Comparison of ENCODE assay signal across 15 cellular contexts in genomic region chr4:24598025-24598424, GRCh38. TPM values are rescaled to one million over a fixed set of nuclear protein-coding genes. Genes with fewer than 3 reads are reported as not detected.
DNase-seq lines count a peak whose midpoint lies in the region; ATAC-seq, FAIRE-seq and TF ChIP-seq lines count a peak whose summit lies in the region.
"Had no signal": no experiment of that assay in that cellular context is flagged by ENCODE, and none has a peak within 500 bp of the region (broad histone marks: within the 10 kb centered on the region; RNA-seq: fewer than 3 reads in every experiment).

No MANE protein-coding gene starts in this region.

- no peaks in the 10 kb centered on the region for H3K27me3 ChIP-seq in lung (ENCODE audit: control insufficient read depth, insufficient read depth)
- H3K27me3 ChIP-seq: sigmoid colon had no signal

- no peak overlapping the region for H3K4me3 ChIP-seq in lung
- H3K4me3 ChIP-seq: sigmoid colon had no signal

- peak overlapping the region in 1 of 2 donors; percentile 68 for H3K27ac ChIP-seq in lung (ENCODE audit: low read depth in 1 of 2, low read length in 1 of 2)

- TF ChIP-seq CTCF in lung (IDR thresholded peaks at IDR 0.05; ENCODE audit: control extremely low read depth, extremely low read depth): no peak

- DNase-seq in NCI-H2029 treated with DMSO at 0.1 percent for 48 hours (lab: John Stamatoyannopoulos, UW): peak; percentile 48
- peak; percentile 74 for DNase-seq in lung (ENCODE audit: low spot score)
- DNase-seq in stimulated activated naive CD8-positive, alpha-beta T cell treated with anti-CD3 and anti-CD28 coated beads, Interleukin-15, Interleukin-2, amounts not matched to agents 100 U/mL and 50 U/mL, for 24 hours: no peak
- no peak for DNase-seq in erythroblast (lab: John Stamatoyannopoulos, UW)
- DNase-seq in NCI-H1105 (lab: John Stamatoyannopoulos, UW): no peak
- DNase-seq: activated CD4-positive, alpha-beta T cell treated with anti-CD3 and anti-CD28 coated beads for 48 hours; amniotic stem cell; H7; immature natural killer cell; NCI-H226; sigmoid colon had no signal

- peak; percentile 80 for ATAC-seq in lung (ENCODE audit: insufficient read depth, low FRiP score)
- no peak for ATAC-seq in GM21423 (IDR thresholded peaks at IDR 0.05; ENCODE audit: unreplicated experiment)
- ATAC-seq in stimulated activated naive CD8-positive, alpha-beta T cell treated with anti-CD3 and anti-CD28 coated beads, Interleukin-15, Interleukin-2, amounts not matched to agents 100 U/mL and 50 U/mL, for 24 hours: no peak
- ATAC-seq: natural killer cell treated with Interleukin-12 subunit alpha and Interleukin-12 subunit beta and Interleukin-15 and Interleukin-18, amount 100 ng/mL, for 72 hours had no signal

- no peak for TF ChIP-seq POLR2A in erythroblast (IDR thresholded peaks at IDR 0.05; ENCODE audit: low read length)

- 74 to 85% methylated on average over 8 of the region's 8 CpGs for WGBS in lung, 2 donors

- no peaks in the 10 kb centered on the region for H3K36me3 ChIP-seq in lung (ENCODE audit: control insufficient read depth in 2 of 2, insufficient read depth in 2 of 2, low read length in 2 of 2)
- H3K36me3 ChIP-seq: sigmoid colon had no signal

- FAIRE-seq in endometrium (lab: Jason Lieb, UNC): peak; percentile 80
- FAIRE-seq: frontal cortex had no signal

- H3K4me1 ChIP-seq in lung (ENCODE audit: control insufficient read depth in 2 of 2, insufficient read depth in 2 of 2, low read length in 2 of 2): peaks cover 0 to 4% of the 10 kb centered on the region in 2 donors
- H3K4me1 ChIP-seq: sigmoid colon had no signal

- H3K9me3 ChIP-seq in lung (ENCODE audit: control insufficient read depth in 2 of 2, insufficient read depth in 1 of 2, low read length in 1 of 2): no peaks in the 10 kb centered on the region
- H3K9me3 ChIP-seq: sigmoid colon had no signal

RNA-seq across cellular contexts. Expression of gene DHX15, which starts 13.7 kb away (rescaled TPM):
- 100 to 1,000 TPM; 102 to 292 TPM for total RNA-seq in lung
- 10 to 100 TPM; 60.3 to 74.0 TPM for polyA plus RNA-seq in lung

Comparison
In these comparisons a context has a peak if more than half of its experiments do, and no peak if none do; other contexts are left out.
1. DNase-seq: peak in NCI-H2029 treated with DMSO at 0.1 percent for 48 hours (single experiment) and lung (single experiment); none in stimulated activated naive CD8-positive, alpha-beta T cell treated with anti-CD3 and anti-CD28 coated beads, Interleukin-15, Interleukin-2, amounts not matched to agents 100 U/mL and 50 U/mL, for 24 hours (single experiment), erythroblast (0 of 2) and NCI-H1105 (single experiment).